ENCODE assay signal across 16 cellular contexts in the genomic region with DNA sequence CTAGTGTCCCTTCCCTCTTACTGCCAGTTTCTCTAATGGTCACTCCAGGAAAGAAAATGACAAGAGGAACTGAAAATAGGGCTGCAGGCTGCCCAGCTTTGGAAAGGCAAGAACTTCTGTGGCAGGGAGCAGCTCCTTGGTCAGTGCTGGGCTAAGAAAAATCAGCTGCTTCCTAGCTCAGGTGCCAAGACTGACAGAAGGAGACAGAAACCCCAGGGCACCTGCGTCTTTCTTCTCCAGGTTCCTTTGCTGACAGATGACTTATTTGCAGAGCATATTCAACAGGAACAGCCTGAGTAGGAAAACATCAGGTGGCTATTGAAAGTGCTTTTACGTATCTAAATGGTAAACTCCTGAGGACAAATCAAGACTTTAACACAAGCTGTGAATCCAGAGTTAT. TPM values are rescaled to one million over a fixed set of nuclear protein-coding genes. Genes with fewer than 3 reads are reported as not detected.
DNase-seq lines count a peak whose midpoint lies in the region; ATAC-seq, FAIRE-seq and TF ChIP-seq lines count a peak whose summit lies in the region.
"Had no signal": no experiment of that assay in that cellular context is flagged by ENCODE, and none has a peak within 500 bp of the region (broad histone marks: within the 10 kb centered on the region; RNA-seq: fewer than 3 reads in every experiment).

No MANE protein-coding gene starts in this region.

- no peak for TF ChIP-seq EP300 in gastroesophageal sphincter (IDR thresholded peaks at IDR 0.05)

- no peak for DNase-seq in CD4-positive, CD25-positive, alpha-beta regulatory T cell
- DNase-seq in IMR-90 (no peak), mammary epithelial cell (no peak), natural killer cell (no peak), H54 (ENCODE audit: insufficient read length, low spot score) (no peak)
- DNase-seq: endodermal cell; heart right ventricle; Kasumi-1; NCI-H2107; ovary; stimulated activated CD4-positive, alpha-beta T cell treated with anti-CD3 and anti-CD28 coated beads, Interleukin-1b, Interleukin-23, amount 100 ng/mL, for 48 hours; T1000 had no signal

- no peak overlapping the region for H3K56ac ChIP-seq in IMR-90 (ENCODE audit: extremely low read depth, insufficient read depth, low read length)

- peaks cover 83% of the 10 kb centered on the region for H3K79me2 ChIP-seq in mammary epithelial cell (ENCODE audit: insufficient read depth, low read length)

- in situ Hi-C loops in IMR-90 (cut with MboI; ENCODE audit: low sequenced_read_pairs) (no loop called here), mammary epithelial cell (cut with MboI; ENCODE audit: low sequenced_read_pairs in 2 of 2) (no loop called here)

- H3K4ac ChIP-seq in IMR-90 (ENCODE audit: low read depth, low read length): no peak overlapping the region; the same call in 1 of the 2 replicates

- peak overlapping the region; percentile 21; the same call in 1 of the 2 replicates for H3K14ac ChIP-seq in IMR-90 (replicated peaks; ENCODE audit: low read depth, low read length)

- peak overlapping the region; percentile 12; the same call in 1 of the 2 replicates for H4K5ac ChIP-seq in IMR-90 (ENCODE audit: low read depth, low read length)

- H2BK15ac ChIP-seq in IMR-90 (ENCODE audit: low read depth, low read length): no peak overlapping the region

- TF ChIP-seq CTCF in IMR-90 (conservative IDR thresholded peaks at IDR 0.05; ENCODE audit: low read depth, low read length): no peak
- TF ChIP-seq CTCF in mammary epithelial cell (conservative IDR thresholded peaks at IDR 0.05 in 1 of 2, IDR thresholded peaks at IDR 0.05 in 1 of 2; ENCODE audit: extremely low read depth in 1 of 2, insufficient read depth in 1 of 2, low read depth in 1 of 2, low read length in 2 of 2): no peak
- TF ChIP-seq CTCF in natural killer cell (IDR thresholded peaks at IDR 0.05): no peak
- TF ChIP-seq CTCF in gastroesophageal sphincter (IDR thresholded peaks at IDR 0.05): no peak

- peaks cover 39 to 89% of the 10 kb centered on the region in 2 experiments for H3K79me1 ChIP-seq in IMR-90 (ENCODE audit: low read depth in 1 of 2, low read length in 2 of 2)

- no peak overlapping the region for H4K8ac ChIP-seq in IMR-90 (ENCODE audit: low read depth in 2 of 2, low read length in 2 of 2)

- no peaks in the 10 kb centered on the region for H3K9me3 Mint-ChIP-seq in CD4-positive, CD25-positive, alpha-beta regulatory T cell
- no peaks in the 10 kb centered on the region for H3K9me3 Mint-ChIP-seq in natural killer cell
- H3K9me3 Mint-ChIP-seq: endodermal cell had no signal

- FAIRE-seq in H54 (lab: Jason Lieb, UNC): no peak

- H3K23ac ChIP-seq in IMR-90 (ENCODE audit: low read depth, low read length): peak overlapping the region; percentile 32; the same call in 1 of the 2 replicates

- BruUV-seq in IMR-90 (replicated peaks; lab: Mats Ljungman, UMichigan): no TSS peak
- BruUV-seq in mammary epithelial cell (replicated peaks; lab: Mats Ljungman, UMichigan): no TSS peak

- no peaks in the 10 kb centered on the region for H3K9me3 ChIP-seq in CD4-positive, CD25-positive, alpha-beta regulatory T cell (ENCODE audit: control insufficient read depth in 2 of 2, low read length in 2 of 2)
- no peaks in the 10 kb centered on the region for H3K9me3 ChIP-seq in IMR-90 (ENCODE audit: control insufficient read depth, insufficient read depth, low read length)
- H3K9me3 ChIP-seq in mammary epithelial cell (replicated peaks; ENCODE audit: insufficient read depth, low read length): no peaks in the 10 kb centered on the region
- no peaks in the 10 kb centered on the region for H3K9me3 ChIP-seq in gastroesophageal sphincter
- H3K9me3 ChIP-seq: BLaER1 treated with 17β-estradiol and CSF1 and Interleukin-3, amounts not matched to agents 10 nM and 100 nM; heart right ventricle; ovary had no signal

- ATAC-seq in CD4-positive, CD25-positive, alpha-beta regulatory T cell (ENCODE audit: low read depth in 2 of 2): no peak
- ATAC-seq in IMR-90 (ENCODE audit: low read depth) (no peak), natural killer cell (no peak), GM19023 (IDR thresholded peaks at IDR 0.05; ENCODE audit: unreplicated experiment) (no peak), HG03095 (IDR thresholded peaks at IDR 0.05; ENCODE audit: unreplicated experiment) (no peak), gastroesophageal sphincter (no peak)

- no peak overlapping the region for H3K9ac ChIP-seq in IMR-90 (ENCODE audit: low read depth, low read length)
- no peak overlapping the region for H3K9ac ChIP-seq in mammary epithelial cell (ENCODE audit: insufficient read depth, low read length)
- H3K9ac ChIP-seq: BLaER1 treated with 17β-estradiol and CSF1 and Interleukin-3, amounts not matched to agents 10 nM and 100 nM had no signal

- no peak overlapping the region; the same call in 1 of the 2 replicates for H3K18ac ChIP-seq in IMR-90 (ENCODE audit: low read depth, low read length)

- no peaks in the 10 kb centered on the region for H4K20me1 ChIP-seq in IMR-90 (ENCODE audit: insufficient read depth, low read length)
- H4K20me1 ChIP-seq in mammary epithelial cell (ENCODE audit: insufficient read depth, low read length): no peaks in the 10 kb centered on the region

- CTCF ChIA-PET in IMR-90 (lab: Yijun Ruan, JAX): interaction anchor here (0.6 to 1.2 kb wide), 2 partner anchors 26 to 1190 kb away, joined by 6 to 7 read pairs; a partner anchor contains a TSS
- CTCF ChIA-PET in mammary epithelial cell (lab: Charles Lee; ENCODE audit: low non-redundant PET): no interaction called here

- no peak overlapping the region for H2AFZ ChIP-seq in IMR-90 (replicated peaks; ENCODE audit: low read length, poor library complexity)
- peak overlapping the region; percentile 41 for H2AFZ ChIP-seq in mammary epithelial cell (ENCODE audit: low read depth, low read length)

- H3K9me1 ChIP-seq in IMR-90 (ENCODE audit: insufficient read depth, low read length): peaks cover 17% of the 10 kb centered on the region

- H2BK5ac ChIP-seq in IMR-90 (ENCODE audit: low read depth, low read length, poor library complexity, severe bottlenecking): no peak overlapping the region

- H3K36me3 ChIP-seq in CD4-positive, CD25-positive, alpha-beta regulatory T cell (ENCODE audit: control insufficient read depth, insufficient read depth, low read length): peaks cover 2% of the 10 kb centered on the region
- H3K36me3 ChIP-seq in IMR-90 (ENCODE audit: control insufficient read depth, insufficient read depth, low read length) (peaks cover 4% of the 10 kb centered on the region; the same call in 1 of the 2 replicates), mammary epithelial cell (ENCODE audit: insufficient read depth, low read length) (no peaks in the 10 kb centered on the region), gastroesophageal sphincter (peaks cover 0 to 6% of the 10 kb centered on the region in 2 donors)
- H3K36me3 ChIP-seq: ovary had no signal

- no peak overlapping the region for H3K27ac ChIP-seq in CD4-positive, CD25-positive, alpha-beta regulatory T cell (ENCODE audit: insufficient read depth, low read length, poor library complexity, severe bottlenecking)
- H3K27ac ChIP-seq in IMR-90 (ENCODE audit: insufficient read depth, low read length): no peak overlapping the region
- H3K27ac ChIP-seq in mammary epithelial cell (ENCODE audit: insufficient read depth, low read depth, low read length): no peak overlapping the region
- peak overlapping the region in 1 of 4 donors; percentile 20 for H3K27ac ChIP-seq in gastroesophageal sphincter
- H3K27ac ChIP-seq: BLaER1 treated with 17β-estradiol and CSF1 and Interleukin-3, amounts not matched to agents 10 nM and 100 nM; ovary had no signal

- no peak overlapping the region for H2AK9ac ChIP-seq in IMR-90 (replicated peaks; ENCODE audit: low read depth, low read length, poor library complexity)

- peak overlapping the region; percentile 12; the same call in 1 of the 2 replicates for H2BK20ac ChIP-seq in IMR-90 (ENCODE audit: low read depth, low read length)

- H3K27me3 Mint-ChIP-seq in CD4-positive, CD25-positive, alpha-beta regulatory T cell: no peaks in the 10 kb centered on the region
- H3K27me3 Mint-ChIP-seq in natural killer cell (ENCODE audit: low read depth in 2 of 2): no peaks in the 10 kb centered on the region

- H2BK120ac ChIP-seq in IMR-90 (ENCODE audit: low read depth, low read length): peak overlapping the region; percentile 20; the same call in 1 of the 2 replicates

- peak overlapping the region in 2 of 3 donors; percentile 59 to 64 for H3K27ac Mint-ChIP-seq in CD4-positive, CD25-positive, alpha-beta regulatory T cell
- H3K27ac Mint-ChIP-seq in natural killer cell: peak overlapping the region; percentile 71 to 80
- H3K27ac Mint-ChIP-seq: endodermal cell had no signal

- intact Hi-C loops in IMR-90 (cut with micrococcal nuclease): no loop called here
- intact Hi-C loops in mammary epithelial cell (cut with micrococcal nuclease): no loop called here
- intact Hi-C loops in natural killer cell (cut with micrococcal nuclease): no loop called here

- peaks cover 48 to 97% (median 83%) of the 10 kb centered on the region in 4 donors for H3K4me1 Mint-ChIP-seq in CD4-positive, CD25-positive, alpha-beta regulatory T cell
- H3K4me1 Mint-ChIP-seq in natural killer cell: peaks cover 37 to 55% of the 10 kb centered on the region in 2 donors

- peaks cover 32% of the 10 kb centered on the region for H3K36me3 Mint-ChIP-seq in CD4-positive, CD25-positive, alpha-beta regulatory T cell
- no peaks in the 10 kb centered on the region for H3K36me3 Mint-ChIP-seq in natural killer cell

- no peaks in the 10 kb centered on the region for H3K27me3 ChIP-seq in CD4-positive, CD25-positive, alpha-beta regulatory T cell (ENCODE audit: control insufficient read depth, insufficient read depth, low read length)
- H3K27me3 ChIP-seq in IMR-90 (ENCODE audit: control insufficient read depth, insufficient read depth, low read length) (no peaks in the 10 kb centered on the region), mammary epithelial cell (ENCODE audit: insufficient read depth, low read length) (no peaks in the 10 kb centered on the region), gastroesophageal sphincter (no peaks in the 10 kb centered on the region)
- H3K27me3 ChIP-seq: BLaER1 treated with 17β-estradiol and CSF1 and Interleukin-3, amounts not matched to agents 10 nM and 100 nM; heart right ventricle; ovary had no signal

- no peak overlapping the region for H3K4me3 Mint-ChIP-seq in CD4-positive, CD25-positive, alpha-beta regulatory T cell
- H3K4me3 Mint-ChIP-seq in natural killer cell: no peak overlapping the region
- H3K4me3 Mint-ChIP-seq: endodermal cell had no signal

- H4K91ac ChIP-seq in IMR-90 (ENCODE audit: insufficient read depth, low read depth, low read length): no peak overlapping the region

- POLR2A ChIA-PET in IMR-90 (lab: Charles Lee; ENCODE audit: unreplicated experiment): no interaction called here

- H3K4me2 ChIP-seq in IMR-90 (ENCODE audit: low read depth, low read length): no peak overlapping the region
- H3K4me2 ChIP-seq in mammary epithelial cell (ENCODE audit: insufficient read depth, low read depth, low read length): peak overlapping the region; percentile 62

- dilution Hi-C loops in IMR-90 (cut with HindIII; ENCODE audit: low sequenced_read_pairs, unreplicated experiment) (no loop called here), mammary epithelial cell (cut with HindIII; ENCODE audit: low sequenced_read_pairs) (loop anchor here (5.0 kb wide), 2 partner anchors 40 to 100 kb away; no protein-coding TSS in a partner anchor)

- H3K4me1 ChIP-seq in CD4-positive, CD25-positive, alpha-beta regulatory T cell (ENCODE audit: control insufficient read depth, insufficient read depth, low read length, poor library complexity, severe bottlenecking): peaks cover 25% of the 10 kb centered on the region
- H3K4me1 ChIP-seq in IMR-90 (ENCODE audit: control insufficient read depth, insufficient read depth, low read length) (peaks cover 27% of the 10 kb centered on the region), mammary epithelial cell (ENCODE audit: insufficient read depth, low read length) (peaks cover 62% of the 10 kb centered on the region), gastroesophageal sphincter (peaks cover 10 to 67% (median 27%) of the 10 kb centered on the region in 3 donors)

- TF ChIP-seq POLR2A in IMR-90 (IDR thresholded peaks at IDR 0.05; ENCODE audit: low read depth, low read length): no peak
- TF ChIP-seq POLR2A in gastroesophageal sphincter (IDR thresholded peaks at IDR 0.05): no peak
- TF ChIP-seq POLR2A in H54 (IDR thresholded peaks at IDR 0.05; ENCODE audit: low read depth, low read length): no peak

- H2AK5ac ChIP-seq in IMR-90 (ENCODE audit: low read depth, low read length): no peak overlapping the region

- 100% methylated on average over 1 of the region's 2 CpGs; no CpG with 5 or more reads in 1 of the 2 experiments for WGBS in IMR-90 (ENCODE audit: extremely low coverage in 2 of 2, insufficient read length in 1 of 2), 2 experiments
- WGBS in mammary epithelial cell (ENCODE audit: low coverage, missing lambda C conversion rate): 38% methylated on average over 2 of the region's 2 CpGs
- WGBS in gastroesophageal sphincter (ENCODE audit: low coverage in 1 of 2), 2 donors: 33 to 79% methylated on average over 1 to 2 of the region's 2 CpGs

- H3K4me3 ChIP-seq in CD4-positive, CD25-positive, alpha-beta regulatory T cell (ENCODE audit: low read depth, low read length): no peak overlapping the region
- H3K4me3 ChIP-seq in IMR-90 (ENCODE audit: insufficient read depth, low read depth, low read length) (no peak overlapping the region), mammary epithelial cell (replicated peaks in 1 of 3; ENCODE audit: insufficient read depth in 1 of 3, low read depth in 2 of 3, low read length in 3 of 3) (no peak overlapping the region), gastroesophageal sphincter (no peak overlapping the region)
- H3K4me3 ChIP-seq: BLaER1 treated with 17β-estradiol and CSF1 and Interleukin-3, amounts not matched to agents 10 nM and 100 nM; heart right ventricle; ovary had no signal

- TF ChIP-seq RAD21 in IMR-90 (IDR thresholded peaks at IDR 0.05; ENCODE audit: low read length): no peak

RNA-seq across cellular contexts. Expression of a gene that starts 25.4 kb away (rescaled TPM):
- 35.6 TPM for total RNA-seq in CD4-positive, CD25-positive, alpha-beta regulatory T cell
- polyA plus RNA-seq in CD4-positive, CD25-positive, alpha-beta regulatory T cell: 1 to 10 TPM; 4.1 to 9.3 (median 7.8) TPM
- total RNA-seq in IMR-90 (2012; rRNA removed) (18.1 and 19.5 TPM in 2 replicates), mammary epithelial cell (10 to 100 TPM in 1 of 2 donors, 1 to 10 TPM in 1; 9.5 to 14.2 TPM), natural killer cell (10 to 100 TPM; 14.2 to 20.5 (median 16.1) TPM), gastroesophageal sphincter (10 to 100 TPM; 15.8 to 31.8 (median 23.7) TPM)
- polyA plus RNA-seq in IMR-90 (2012; rRNA removed) (15.0 and 18.6 TPM in 2 replicates), mammary epithelial cell (7.5 TPM)
- polyA plus RNA-seq in IMR-90 (2012; cell fraction: cytosol; rRNA removed): 3.8 and 11.0 TPM in 2 replicates
- 9.7 and 20.0 TPM in 2 replicates for polyA plus RNA-seq in IMR-90 (2012; cell fraction: nucleus; rRNA removed; ENCODE audit: low replicate concordance)
- polyA minus RNA-seq in mammary epithelial cell: 15.6 TPM
